ENCODE assay signal across 10 cellular contexts in genomic region chr12:20629414-20630156, GRCh38.
DNase-seq lines count a peak whose midpoint lies in the region; ATAC-seq and TF ChIP-seq lines count a peak whose summit lies in the region.
"Had no signal": no experiment of that assay in that cellular context is flagged by ENCODE, and none has a peak within 500 bp of the region (broad histone marks: within the 10 kb centered on the region; RNA-seq: fewer than 3 reads in every experiment).

No MANE protein-coding gene starts in this region.

- intact Hi-C loops in left lung (cut with DNase I): no loop called here

- DNase-seq in A172 (ENCODE audit: low spot score): peak; percentile 44
- peak; percentile 19 for DNase-seq in LHCN-M2 (ENCODE audit: low read depth)
- DNase-seq in endothelial cell (ENCODE audit: low spot score): peak; percentile 5
- no peak for DNase-seq in left lung
- DNase-seq in suprapubic skin (ENCODE audit: low spot score in 2 of 2): no peak
- DNase-seq in stimulated activated CD4-positive, alpha-beta T cell treated with anti-CD3 and anti-CD28 coated beads, Interleukin-12 subunit alpha, Interleukin-12 subunit beta, amount 100 ng/mL, for 4 hours: no peak
- no peak for DNase-seq in activated CD8-positive, alpha-beta memory T cell treated with anti-CD3 and anti-CD28 coated beads for 24 hours
- DNase-seq in NCI-H2107 (lab: John Stamatoyannopoulos, UW): no peak
- DNase-seq: NCI-H748 treated with DMSO at 0.1 percent for 48 hours had no signal

- H3K36me3 Mint-ChIP-seq in endothelial cell (ENCODE audit: low read depth, unreplicated experiment): no peaks in the 10 kb centered on the region
- H3K36me3 Mint-ChIP-seq: activated naive CD8-positive, alpha-beta T cell had no signal

- TF ChIP-seq POLR2A in suprapubic skin (IDR thresholded peaks at IDR 0.05): no peak

- peak overlapping the region; percentile 30 for H3K27ac Mint-ChIP-seq in endothelial cell (ENCODE audit: unreplicated experiment)
- H3K27ac Mint-ChIP-seq: activated naive CD8-positive, alpha-beta T cell had no signal

- ATAC-seq in left lung: peak; percentile 38

- TF ChIP-seq CTCF in endothelial cell (IDR thresholded peaks at IDR 0.05; ENCODE audit: unreplicated experiment): no peak
- TF ChIP-seq CTCF in left lung (IDR thresholded peaks at IDR 0.05): no peak
- TF ChIP-seq CTCF in suprapubic skin (IDR thresholded peaks at IDR 0.05): no peak

- H3K4me1 ChIP-seq in left lung (no peaks in the 10 kb centered on the region), suprapubic skin (peaks cover 3% of the 10 kb centered on the region)

- H3K27me3 Mint-ChIP-seq in endothelial cell (ENCODE audit: unreplicated experiment): peaks cover 2% of the 10 kb centered on the region
- H3K27me3 Mint-ChIP-seq: activated naive CD8-positive, alpha-beta T cell had no signal

- H3K4me3 ChIP-seq in left lung (no peak overlapping the region), suprapubic skin (no peak overlapping the region)

- H3K36me3 ChIP-seq in left lung: no peaks in the 10 kb centered on the region
- H3K36me3 ChIP-seq in suprapubic skin: no peaks in the 10 kb centered on the region

- H3K9me3 ChIP-seq in left lung: no peaks in the 10 kb centered on the region
- no peaks in the 10 kb centered on the region for H3K9me3 ChIP-seq in suprapubic skin

- H3K27me3 ChIP-seq in left lung (no peaks in the 10 kb centered on the region), suprapubic skin (no peaks in the 10 kb centered on the region)

- WGBS in suprapubic skin: 60% methylated on average over 6 of the region's 6 CpGs

- H3K4me1 Mint-ChIP-seq in endothelial cell (ENCODE audit: unreplicated experiment): peaks cover 12% of the 10 kb centered on the region

- H3K9me3 Mint-ChIP-seq in endothelial cell (ENCODE audit: unreplicated experiment): no peaks in the 10 kb centered on the region

- H3K27ac ChIP-seq in left lung (no peak overlapping the region), suprapubic skin (no peak overlapping the region)

- H3K4me3 Mint-ChIP-seq in endothelial cell (ENCODE audit: unreplicated experiment): no peak overlapping the region
- H3K4me3 Mint-ChIP-seq: activated naive CD8-positive, alpha-beta T cell had no signal

- TF ChIP-seq EP300 in suprapubic skin (IDR thresholded peaks at IDR 0.05): no peak

Comparison
In these comparisons a context has a peak if more than half of its experiments do, and no peak if none do; other contexts are left out.
1. DNase-seq: peak in A172 (single experiment), LHCN-M2 (single experiment) and endothelial cell (single experiment); none in left lung (0 of 2), suprapubic skin (0 of 2), stimulated activated CD4-positive, alpha-beta T cell treated with anti-CD3 and anti-CD28 coated beads, Interleukin-12 subunit alpha, Interleukin-12 subunit beta, amount 100 ng/mL, for 4 hours (single experiment), activated CD8-positive, alpha-beta memory T cell treated with anti-CD3 and anti-CD28 coated beads for 24 hours (single experiment) and NCI-H2107 (single experiment).